Comparison of ENCODE assay signal across 25 cellular contexts in the genomic region with DNA sequence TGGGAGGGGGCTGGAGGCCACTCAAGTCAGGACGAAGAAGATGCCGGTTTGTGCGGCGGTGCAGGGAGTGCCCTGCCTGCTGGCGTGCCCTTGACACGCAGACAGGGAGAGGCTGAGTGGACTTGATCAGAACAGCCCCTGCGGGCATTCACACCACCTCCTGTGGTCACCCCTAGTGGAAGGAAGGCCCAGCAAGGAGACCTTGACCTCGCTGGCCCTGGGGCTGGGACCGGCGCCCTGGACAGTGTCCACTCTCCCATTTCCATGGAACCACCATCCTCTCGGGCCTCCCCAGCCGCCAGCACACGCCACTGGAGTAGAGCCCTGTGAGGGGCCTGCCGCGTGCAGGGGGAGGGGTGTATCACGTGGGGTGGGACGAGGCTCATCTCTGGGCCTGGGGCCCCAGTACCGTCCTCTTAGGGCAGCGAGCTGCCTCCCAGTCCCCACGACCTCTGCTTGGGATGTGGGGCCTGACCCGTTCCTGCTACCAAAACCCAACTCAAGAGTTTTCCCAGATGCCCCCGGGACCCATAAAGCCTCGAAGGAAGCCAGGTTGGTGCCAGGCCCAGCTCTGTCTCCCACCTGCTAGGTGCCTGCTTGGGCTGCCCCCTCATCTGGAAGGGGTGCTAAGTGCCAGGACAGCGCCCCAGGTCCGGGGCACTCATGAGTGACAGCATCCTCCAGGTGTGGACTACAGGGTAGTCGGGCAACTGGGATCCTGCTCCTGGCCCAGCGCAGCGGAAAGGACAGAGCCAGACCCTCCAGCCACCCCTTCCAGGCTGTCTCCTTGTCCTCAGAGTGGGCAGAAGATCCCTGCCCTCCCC.
DNase-seq lines count a peak whose midpoint lies in the region; ATAC-seq, FAIRE-seq and TF ChIP-seq lines count a peak whose summit lies in the region.
"Had no signal": no experiment of that assay in that cellular context is flagged by ENCODE, and none has a peak within 500 bp of the region (broad histone marks: within the 10 kb centered on the region; RNA-seq: fewer than 3 reads in every experiment).

No MANE protein-coding gene starts in this region.

- H3K4me1 Mint-ChIP-seq in stimulated activated effector memory CD8-positive, alpha-beta T cell treated with anti-CD3 and anti-CD28 coated beads, Interleukin-12 subunit alpha, Interleukin-12 subunit beta, amount 100 ng/mL, for 72 hours: peaks cover 7% of the 10 kb centered on the region
- H3K4me1 Mint-ChIP-seq: CD8-positive, alpha-beta memory T cell; T-cell had no signal

- no peak overlapping the region for H2AK9ac ChIP-seq in IMR-90 (replicated peaks; ENCODE audit: low read depth, low read length, poor library complexity)

- ATAC-seq in IMR-90 (ENCODE audit: low read depth): no peak
- ATAC-seq in HepG2: peak; percentile 5
- ATAC-seq in stimulated activated effector memory CD8-positive, alpha-beta T cell treated with anti-CD3 and anti-CD28 coated beads, Interleukin-12 subunit alpha, Interleukin-12 subunit beta, amount 100 ng/mL, for 72 hours: no peak
- no peak for ATAC-seq in HG02623 (IDR thresholded peaks at IDR 0.05; ENCODE audit: unreplicated experiment)
- ATAC-seq: esophagus mucosa, right lobe of liver, T-cell had no signal

- no peaks in the 10 kb centered on the region; the same call in 1 of the 2 replicates for H4K20me1 ChIP-seq in IMR-90 (ENCODE audit: insufficient read depth, low read length)
- H4K20me1 ChIP-seq in HepG2 (ENCODE audit: insufficient read depth, low read length): no peaks in the 10 kb centered on the region

- intact Hi-C loops in IMR-90 (cut with micrococcal nuclease): no loop called here
- intact Hi-C loops in ascending aorta (cut with DNase I): loop anchor here (5.0 kb wide), 1 partner anchor 70 kb away; the partner anchor contains the start of gene ADARB1
- intact Hi-C loops in HepG2 (cut with micrococcal nuclease; ENCODE audit: unreplicated experiment): no loop called here

- H3K4me3 Mint-ChIP-seq in stimulated activated effector memory CD8-positive, alpha-beta T cell treated with anti-CD3 and anti-CD28 coated beads, Interleukin-12 subunit alpha, Interleukin-12 subunit beta, amount 100 ng/mL, for 72 hours: no peak overlapping the region
- H3K4me3 Mint-ChIP-seq: activated naive CD8-positive, alpha-beta T cell; activated T-helper 1 cell treated with anti-CD3 and anti-CD28 coated beads, Interleukin-12 subunit alpha, Interleukin-12 subunit beta, Interleukin-2, Interleukin-4 antibody, amounts not matched to agents 30 ng/mL and 10 ng/mL and 1 ng/mL, durations not matched to agents 14 hours and 24 hours and 36 hours; CD8-positive, alpha-beta memory T cell; memory B cell; T-cell had no signal

- H3K36me3 Mint-ChIP-seq in stimulated activated effector memory CD8-positive, alpha-beta T cell treated with anti-CD3 and anti-CD28 coated beads, Interleukin-12 subunit alpha, Interleukin-12 subunit beta, amount 100 ng/mL, for 72 hours: no peaks in the 10 kb centered on the region
- H3K36me3 Mint-ChIP-seq: activated naive CD8-positive, alpha-beta T cell; CD8-positive, alpha-beta memory T cell; memory B cell; T-cell had no signal

- H4K5ac ChIP-seq in IMR-90 (ENCODE audit: low read depth, low read length): no peak overlapping the region

- TF ChIP-seq POLR2A in IMR-90 (IDR thresholded peaks at IDR 0.05; ENCODE audit: low read depth, low read length) (no peak), HepG2 (IDR thresholded peaks at IDR 0.05; ENCODE audit: insufficient read depth in 1 of 2, low read depth in 2 of 2, low read length in 2 of 2) (no peak)

- WGBS in IMR-90 (ENCODE audit: extremely low coverage in 2 of 2, insufficient read length in 1 of 2), 2 experiments: 94% methylated on average over 7 of the region's 28 CpGs; no CpG with 5 or more reads in 1 of the 2 experiments
- 52% methylated on average over 12 of the region's 28 CpGs for WGBS in HepG2 (ENCODE audit: low lambda C conversion rate)

- H3K79me1 ChIP-seq in IMR-90 (ENCODE audit: low read depth in 1 of 2, low read length in 2 of 2): no peaks in the 10 kb centered on the region

- TF ChIP-seq RAD21 in IMR-90 (IDR thresholded peaks at IDR 0.05; ENCODE audit: low read length) (no peak), HepG2 (CRISPR knock-in tag; IDR thresholded peaks at IDR 0.05) (no peak)

- H3K4me3 ChIP-seq in IMR-90 (ENCODE audit: insufficient read depth, low read depth, low read length) (no peak overlapping the region), ascending aorta (no peak overlapping the region), HepG2 (replicated peaks in 1 of 3; ENCODE audit: insufficient read depth in 1 of 3, low read depth in 2 of 3, low read length in 3 of 3) (peak overlapping the region in 1 of 3 experiments; percentile 60; a peak in 2 of 6 replicates), WERI-Rb-1 (ENCODE audit: low read depth, low read length) (no peak overlapping the region)
- H3K4me3 ChIP-seq: ovary, right lobe of liver had no signal

- H2AK5ac ChIP-seq in IMR-90 (ENCODE audit: low read depth, low read length): peak overlapping the region; percentile 58; the same call in 1 of the 2 replicates

- H3K4me2 ChIP-seq in IMR-90 (ENCODE audit: low read depth, low read length): no peak overlapping the region
- H3K4me2 ChIP-seq in HepG2 (ENCODE audit: low read depth, low read length): peak overlapping the region; percentile 78

- no peak for DNase-seq in IMR-90
- peak in 1 of 2 donors; percentile 61 for DNase-seq in ascending aorta (ENCODE audit: low spot score in 2 of 2)
- DNase-seq in HepG2 (ENCODE audit: low spot score): no peak
- DNase-seq in stimulated activated effector memory CD8-positive, alpha-beta T cell treated with anti-CD3 and anti-CD28 coated beads, Interleukin-12 subunit alpha, Interleukin-12 subunit beta, amount 100 ng/mL, for 72 hours (ENCODE audit: low spot score in 2 of 2): no peak
- no peak for DNase-seq in WERI-Rb-1
- no peak for DNase-seq in SKM-1 (lab: John Stamatoyannopoulos, UW; ENCODE audit: unreplicated experiment)
- DNase-seq: effector CD8-positive, alpha-beta T cell; Karpas-422; NCI-H187 treated with DMSO at 0.1 percent for 48 hours; NCI-H2227 treated with DMSO at 0.1 percent for 48 hours; NCI-H774; OCI-M1; SIG-M5; T-cell had no signal

- H3K79me2 ChIP-seq in HepG2 (ENCODE audit: insufficient read depth, low read length): no peaks in the 10 kb centered on the region

- no peak overlapping the region for H2BK15ac ChIP-seq in IMR-90 (ENCODE audit: low read depth, low read length)

- no peak overlapping the region for H2BK20ac ChIP-seq in IMR-90 (ENCODE audit: low read depth, low read length)

- H3K4ac ChIP-seq in IMR-90 (ENCODE audit: low read depth, low read length): no peak overlapping the region

- H3K18ac ChIP-seq in IMR-90 (ENCODE audit: low read depth, low read length): no peak overlapping the region

- CTCF ChIA-PET in IMR-90 (lab: Yijun Ruan, JAX) (no interaction called here), HepG2 (lab: Yijun Ruan, JAX; ENCODE audit: low intra/inter-chr PET ratio, low total read pairs) (no interaction called here)

- TF ChIP-seq CTCF in IMR-90 (conservative IDR thresholded peaks at IDR 0.05; ENCODE audit: low read depth, low read length) (no peak), ascending aorta (IDR thresholded peaks at IDR 0.05) (no peak), HepG2 (CRISPR knock-in tag; IDR thresholded peaks at IDR 0.05) (no peak), WERI-Rb-1 (IDR thresholded peaks at IDR 0.05; ENCODE audit: low read depth, low read length) (no peak)

- no peak overlapping the region for H4K91ac ChIP-seq in IMR-90 (ENCODE audit: insufficient read depth, low read depth, low read length)

- dilution Hi-C loops in IMR-90 (cut with HindIII; ENCODE audit: low sequenced_read_pairs, unreplicated experiment): no loop called here

- BruUV-seq in IMR-90 (replicated peaks; lab: Mats Ljungman, UMichigan) (no TSS peak), HepG2 (replicated peaks; lab: Mats Ljungman, UMichigan) (no TSS peak)

- POLR2A ChIA-PET in IMR-90 (lab: Charles Lee; ENCODE audit: unreplicated experiment): interaction anchor here (0.7 kb wide), 2 partner anchors 10 to 40 kb away, joined by 3 read pairs; no protein-coding TSS in a partner anchor
- POLR2A ChIA-PET in HepG2 (lab: Yijun Ruan, JAX): interaction anchor here (1.0 to 2.8 kb wide), 5 partner anchors 10 to 71 kb away, joined by 4 to 17 read pairs (median 6); partner anchors contain the start of gene ADARB1

- H3K4me1 ChIP-seq in IMR-90 (ENCODE audit: control insufficient read depth, insufficient read depth, low read length): peaks cover 3% of the 10 kb centered on the region
- H3K4me1 ChIP-seq in ascending aorta: peaks cover 17 to 40% of the 10 kb centered on the region in 2 donors
- H3K4me1 ChIP-seq in HepG2 (ENCODE audit: insufficient read depth, low read length): peaks cover 48% of the 10 kb centered on the region
- H3K4me1 ChIP-seq: right lobe of liver had no signal

- H3K23ac ChIP-seq in IMR-90 (ENCODE audit: low read depth, low read length): no peak overlapping the region

- H3K27ac ChIP-seq in IMR-90 (ENCODE audit: insufficient read depth, low read length) (no peak overlapping the region), ascending aorta (peak overlapping the region; percentile 82 to 91), HepG2 (ENCODE audit: extremely low read length, insufficient read depth, low read length) (no peak overlapping the region), WERI-Rb-1 (no peak overlapping the region)
- H3K27ac ChIP-seq: ovary, right lobe of liver had no signal

- FAIRE-seq in HepG2 (lab: Jason Lieb, UNC): no peak
- FAIRE-seq: frontal cortex, HTR-8/SVneo, keratinocyte had no signal

- peak overlapping the region; percentile 48 for H2AFZ ChIP-seq in IMR-90 (replicated peaks; ENCODE audit: low read length, poor library complexity)
- H2AFZ ChIP-seq in HepG2 (ENCODE audit: low read length): no peak overlapping the region

- H2BK5ac ChIP-seq in IMR-90 (ENCODE audit: low read depth, low read length, poor library complexity, severe bottlenecking): no peak overlapping the region

- in situ Hi-C loops in IMR-90 (cut with MboI; ENCODE audit: low sequenced_read_pairs): no loop called here
- in situ Hi-C loops in HepG2 (cut with HindIII; ENCODE audit: extremely low pct_ligation_motif_present, low pct_unique_long_range_greater_than_20kb): loop anchor here (5.0 kb wide), 1 partner anchor 75 kb away; no protein-coding TSS in a partner anchor

- H3K36me3 ChIP-seq in IMR-90 (ENCODE audit: control insufficient read depth, insufficient read depth, low read length) (no peaks in the 10 kb centered on the region), ascending aorta (no peaks in the 10 kb centered on the region), HepG2 (replicated peaks in 1 of 2; ENCODE audit: control insufficient read depth in 1 of 2, insufficient read depth in 2 of 2, low read length in 2 of 2) (no peaks in the 10 kb centered on the region), WERI-Rb-1 (no peaks in the 10 kb centered on the region)
- H3K36me3 ChIP-seq: ovary, right lobe of liver had no signal

- H3K9ac ChIP-seq in IMR-90 (ENCODE audit: low read depth, low read length): no peak overlapping the region
- peak overlapping the region; percentile 35; the same call in 1 of the 2 replicates for H3K9ac ChIP-seq in HepG2 (ENCODE audit: insufficient read depth, low read depth, low read length)

- no peak overlapping the region for H2BK120ac ChIP-seq in IMR-90 (ENCODE audit: low read depth, low read length)

- H3K27ac Mint-ChIP-seq in stimulated activated effector memory CD8-positive, alpha-beta T cell treated with anti-CD3 and anti-CD28 coated beads, Interleukin-12 subunit alpha, Interleukin-12 subunit beta, amount 100 ng/mL, for 72 hours: peak overlapping the region; percentile 45
- H3K27ac Mint-ChIP-seq: activated naive CD8-positive, alpha-beta T cell; activated T-helper 1 cell treated with anti-CD3 and anti-CD28 coated beads, Interleukin-12 subunit alpha, Interleukin-12 subunit beta, Interleukin-2, Interleukin-4 antibody, amounts not matched to agents 30 ng/mL and 10 ng/mL and 1 ng/mL, durations not matched to agents 14 hours and 24 hours and 36 hours; CD8-positive, alpha-beta memory T cell; memory B cell; T-cell had no signal

- peaks cover 18% of the 10 kb centered on the region for H3K9me3 ChIP-seq in IMR-90 (ENCODE audit: control insufficient read depth, insufficient read depth, low read length)
- peaks cover 0 to 6% of the 10 kb centered on the region in 2 donors for H3K9me3 ChIP-seq in ascending aorta
- no peaks in the 10 kb centered on the region for H3K9me3 ChIP-seq in HepG2 (ENCODE audit: low read length)
- H3K9me3 ChIP-seq in WERI-Rb-1 (ENCODE audit: severe bottlenecking): peaks cover 7% of the 10 kb centered on the region
- H3K9me3 ChIP-seq: ovary, right lobe of liver had no signal

- H4K8ac ChIP-seq in IMR-90 (ENCODE audit: low read depth in 2 of 2, low read length in 2 of 2): no peak overlapping the region

- TF ChIP-seq EP300 in HepG2 (IDR thresholded peaks at IDR 0.05; ENCODE audit: low read depth in 2 of 2, low read length in 2 of 2): no peak
- no peak for TF ChIP-seq EP300 in HepG2 (CRISPR knock-in tag; IDR thresholded peaks at IDR 0.05; ENCODE audit: borderline replicate concordance)

- no peaks in the 10 kb centered on the region for H3K9me1 ChIP-seq in IMR-90 (ENCODE audit: insufficient read depth, low read length)

- peaks cover 7% of the 10 kb centered on the region; the same call in 1 of the 2 replicates for H3K27me3 ChIP-seq in IMR-90 (ENCODE audit: control insufficient read depth, insufficient read depth, low read length)
- no peaks in the 10 kb centered on the region for H3K27me3 ChIP-seq in ascending aorta
- peaks cover 7 to 48% of the 10 kb centered on the region in 2 experiments for H3K27me3 ChIP-seq in HepG2 (ENCODE audit: control insufficient read depth in 1 of 2, insufficient read depth in 2 of 2, low read length in 2 of 2)
- no peaks in the 10 kb centered on the region for H3K27me3 ChIP-seq in WERI-Rb-1 (ENCODE audit: insufficient read depth, low read depth, severe bottlenecking)
- H3K27me3 ChIP-seq: ovary, right lobe of liver had no signal

- H3K56ac ChIP-seq in IMR-90 (ENCODE audit: extremely low read depth, insufficient read depth, low read length): no peak overlapping the region

- H3K14ac ChIP-seq in IMR-90 (replicated peaks; ENCODE audit: low read depth, low read length): no peak overlapping the region

- peaks cover 4% of the 10 kb centered on the region for H3K9me3 Mint-ChIP-seq in stimulated activated effector memory CD8-positive, alpha-beta T cell treated with anti-CD3 and anti-CD28 coated beads, Interleukin-12 subunit alpha, Interleukin-12 subunit beta, amount 100 ng/mL, for 72 hours
- H3K9me3 Mint-ChIP-seq: activated T-helper 1 cell treated with anti-CD3 and anti-CD28 coated beads, Interleukin-12 subunit alpha, Interleukin-12 subunit beta, Interleukin-2, Interleukin-4 antibody, amounts not matched to agents 30 ng/mL and 10 ng/mL and 1 ng/mL, durations not matched to agents 14 hours and 24 hours and 36 hours had no signal

Comparison
In these comparisons a context has a peak if more than half of its experiments do, and no peak if none do; other contexts are left out.
1. H3K27ac ChIP-seq: peak in ascending aorta (2 of 2); none in IMR-90 (single experiment), HepG2 (single experiment) and WERI-Rb-1 (single experiment).